33 cellular contexts compared by ENCODE assay signal in the genomic region with DNA sequence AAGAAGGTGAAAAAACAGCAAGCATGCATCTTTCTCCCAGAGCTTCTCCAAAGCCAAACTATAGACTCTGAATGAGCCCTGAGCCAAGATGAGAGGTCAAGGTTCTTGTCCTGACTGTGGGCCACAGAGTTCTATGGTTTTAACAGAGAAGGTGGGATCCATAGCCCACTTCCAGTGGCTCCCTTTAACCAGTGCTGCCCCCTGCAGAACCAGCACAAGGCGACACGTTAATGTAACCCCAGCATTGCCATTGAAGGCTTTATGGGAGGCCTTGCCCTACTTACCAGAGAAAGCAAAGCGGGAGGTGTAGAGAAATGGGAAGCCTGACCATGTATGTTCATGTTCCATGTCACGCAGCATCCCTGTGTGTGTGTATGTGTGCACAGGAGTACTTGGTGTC.
A peak's percentile ranks its signal among the peaks of the same experiment; 100 is the strongest.
DNase-seq lines count a peak whose midpoint lies in the region; ATAC-seq and TF ChIP-seq lines count a peak whose summit lies in the region.
"Had no signal": no experiment of that assay in that cellular context is flagged by ENCODE, and none has a peak within 500 bp of the region (broad histone marks: within the 10 kb centered on the region; RNA-seq: fewer than 3 reads in every experiment).

No MANE protein-coding gene starts in this region.

- H2AFZ ChIP-seq in HCT116 (ENCODE audit: low read depth, low read length, poor library complexity, severe bottlenecking): no peak overlapping the region

- no peak overlapping the region for H3K9ac ChIP-seq in HCT116 (ENCODE audit: low read length)
- H3K9ac ChIP-seq: KMS-11 had no signal

- RAD21 ChIA-PET in HCT116 (lab: Charles Lee; ENCODE audit: low non-redundant PET in 1 of 2, low total read pairs in 2 of 2, uncharacterized antibody in 2 of 2, unreplicated experiment in 2 of 2): no interaction called here

- H3K27me3 ChIP-seq in DOHH2 (ENCODE audit: control insufficient read depth, low read length): peaks cover 12% of the 10 kb centered on the region; the same call in 1 of the 2 replicates
- 0 out of 2 replicates have a peak, but pooled peaks cover 3% of the 10 kb centered on the region for H3K27me3 ChIP-seq in HCT116 (ENCODE audit: insufficient read depth, low read length)
- H3K27me3 ChIP-seq: colonic mucosa had no signal

- POLR2A ChIA-PET in HCT116 (lab: Charles Lee): no interaction called here

- peaks cover 0 to 4% (median 0%) of the 10 kb centered on the region in 5 experiments for H3K9me3 Mint-ChIP-seq in brain
- peaks cover 2% of the 10 kb centered on the region for H3K9me3 Mint-ChIP-seq in neural crest cell
- H3K9me3 Mint-ChIP-seq: activated B cell treated with CpG ODN at 0.5 μM for 24 hours; activated CD4-positive, alpha-beta T cell treated with anti-CD3 and anti-CD28 coated beads, Interleukin-2, amount 10 ng/mL, durations not matched to agents 7 days and 5 days; activated naive CD8-positive, alpha-beta T cell treated with anti-CD3 and anti-CD28 coated beads for 36 hours; activated T-cell treated with anti-CD3 and anti-CD28 coated beads, Interleukin-2, amount 50 U/mL, for 24 hours; CD8-positive, alpha-beta T cell had no signal

- no peak overlapping the region for H3K27ac ChIP-seq in DOHH2 (ENCODE audit: low read depth, low read length)
- no peak overlapping the region for H3K27ac ChIP-seq in HCT116 (ENCODE audit: low read depth, low read length)
- H3K27ac ChIP-seq: colonic mucosa, HL-60, KMS-11 had no signal

- H3K4me3 ChIP-seq in DOHH2 (ENCODE audit: low read length): no peak overlapping the region; the same call in none of the 2 replicates
- H3K4me3 ChIP-seq in HCT116 (replicated peaks in 1 of 2; ENCODE audit: low read depth in 1 of 2, low read length in 2 of 2): no peak overlapping the region
- H3K4me3 ChIP-seq: colonic mucosa, left ventricle myocardium inferior, smooth muscle cell had no signal

- peaks cover 3% of the 10 kb centered on the region for H3K27me3 Mint-ChIP-seq in brain
- H3K27me3 Mint-ChIP-seq in neural crest cell (ENCODE audit: low read depth): no peaks in the 10 kb centered on the region
- H3K27me3 Mint-ChIP-seq: activated naive CD8-positive, alpha-beta T cell treated with anti-CD3 and anti-CD28 coated beads for 36 hours; activated T-cell treated with anti-CD3 and anti-CD28 coated beads, Interleukin-2, amount 50 U/mL, for 24 hours; B cell had no signal

- H3K4me3 Mint-ChIP-seq in brain (no peak overlapping the region), neural crest cell (peak overlapping the region; percentile 11)
- H3K4me3 Mint-ChIP-seq: activated B cell treated with CpG ODN at 0.5 μM for 24 hours; activated CD4-positive, alpha-beta T cell treated with anti-CD3 and anti-CD28 coated beads, Interleukin-2, amount 10 ng/mL, durations not matched to agents 7 days and 5 days; activated naive CD8-positive, alpha-beta T cell treated with anti-CD3 and anti-CD28 coated beads for 36 hours; activated T-cell treated with anti-CD3 and anti-CD28 coated beads, Interleukin-2, amount 50 U/mL, for 24 hours; B cell; CD8-positive, alpha-beta T cell had no signal

- CTCF ChIA-PET in HCT116 (lab: Charles Lee): no interaction called here

- no peaks in the 10 kb centered on the region for H3K79me2 ChIP-seq in DOHH2 (ENCODE audit: control insufficient read depth, low read length)
- H3K79me2 ChIP-seq in HCT116 (ENCODE audit: insufficient read depth, low read length): no peaks in the 10 kb centered on the region

- H3K9me3 ChIP-seq in DOHH2 (ENCODE audit: control insufficient read depth, insufficient read depth, low read length): no peaks in the 10 kb centered on the region
- H3K9me3 ChIP-seq in HCT116 (ENCODE audit: control insufficient read depth in 1 of 2, insufficient read depth in 1 of 2, low read depth in 1 of 2, low read length in 2 of 2): no peaks in the 10 kb centered on the region
- H3K9me3 ChIP-seq: colonic mucosa, left ventricle myocardium inferior had no signal

- peaks cover 3% of the 10 kb centered on the region; the same call in 1 of the 2 replicates for H3F3A ChIP-seq in DOHH2 (ENCODE audit: control insufficient read depth, insufficient read depth)

- DNase-seq in HCT116 (ENCODE audit: low read depth, low spot score) (no peak), neural crest cell (ENCODE audit: low read depth, low spot score) (no peak), SKM-1 (lab: John Stamatoyannopoulos, UW; ENCODE audit: unreplicated experiment) (no peak), AG08396 (ENCODE audit: low spot score) (no peak), NCI-H510A (lab: John Stamatoyannopoulos, UW) (no peak)
- DNase-seq: activated B cell treated with CpG ODN at 0.5 μM for 24 hours; activated CD4-positive, alpha-beta T cell treated with anti-CD3 and anti-CD28 coated beads, Interleukin-2, amount 10 ng/mL, durations not matched to agents 7 days and 5 days; activated effector memory CD4-positive, alpha-beta T cell treated with anti-CD3 and anti-CD28 coated beads, Interleukin-2, amount 50 U/mL, for 16 hours; activated naive CD8-positive, alpha-beta T cell treated with anti-CD3 and anti-CD28 coated beads for 36 hours; activated T-cell treated with anti-CD3 and anti-CD28 coated beads, Interleukin-2, amount 50 U/mL, for 24 hours; anterior cingulate cortex; CD8-positive, alpha-beta T cell; colonic mucosa; effector CD8-positive, alpha-beta T cell; erythroblast; glutamatergic neuron; left ventricle myocardium inferior; mesendoderm; NCI-H1417; NCI-H2081; NCI-H2227 treated with DMSO at 0.1 percent for 48 hours; NCI-H69; posterior cingulate gyrus; right cardiac atrium; SIG-M5; stimulated activated CD4-positive, alpha-beta T cell treated with anti-CD3 and anti-CD28 coated beads, Interleukin-1b, Interleukin-23, amount 100 ng/mL, for 48 hours; stimulated activated naive CD4-positive, alpha-beta T cell treated with Interleukin-2 at 50 U/mL for 16 hours had no signal

- H3K4me1 ChIP-seq in DOHH2 (ENCODE audit: control insufficient read depth, low read length) (peaks cover 51% of the 10 kb centered on the region), HCT116 (ENCODE audit: control insufficient read depth in 1 of 2, insufficient read depth in 2 of 2, low read length in 2 of 2) (no peaks in the 10 kb centered on the region)
- H3K4me1 ChIP-seq: colonic mucosa had no signal

- TF ChIP-seq RAD21 in HCT116 (IDR thresholded peaks at IDR 0.05; ENCODE audit: low read depth): no peak

- peak; percentile 40 for TF ChIP-seq CTCF in DOHH2 (IDR thresholded peaks at IDR 0.05; ENCODE audit: low read depth, low read length, poor library complexity, severe bottlenecking)
- peak in 1 of 3 experiments; percentile 24; a peak in 1 of 6 replicates for TF ChIP-seq CTCF in HCT116 (IDR thresholded peaks at IDR 0.05 in 2 of 3, conservative IDR thresholded peaks at IDR 0.05 in 1 of 3; ENCODE audit: borderline replicate concordance in 1 of 3, insufficient read depth in 1 of 3, low read depth in 2 of 3, low read length in 2 of 3)
- peak in 1 of 2 experiments; percentile 24 for TF ChIP-seq CTCF in brain (conservative IDR thresholded peaks at IDR 0.05)
- TF ChIP-seq CTCF in neural crest cell (conservative IDR thresholded peaks at IDR 0.05): no peak

- H3K36me3 ChIP-seq in DOHH2 (ENCODE audit: control insufficient read depth, low read length) (no peaks in the 10 kb centered on the region), HCT116 (ENCODE audit: control insufficient read depth in 1 of 2, insufficient read depth in 2 of 2, low read length in 2 of 2) (no peaks in the 10 kb centered on the region)
- H3K36me3 ChIP-seq: colonic mucosa, left ventricle myocardium inferior had no signal

- H3K36me3 Mint-ChIP-seq in brain: peaks cover 15% of the 10 kb centered on the region
- peaks cover 5% of the 10 kb centered on the region for H3K36me3 Mint-ChIP-seq in neural crest cell (ENCODE audit: low read depth)
- H3K36me3 Mint-ChIP-seq: activated naive CD8-positive, alpha-beta T cell treated with anti-CD3 and anti-CD28 coated beads for 36 hours; CD8-positive, alpha-beta T cell had no signal

- peaks cover 86% of the 10 kb centered on the region for H3K4me1 Mint-ChIP-seq in brain
- peaks cover 73% of the 10 kb centered on the region for H3K4me1 Mint-ChIP-seq in neural crest cell

- ATAC-seq in HCT116: 0 out of 2 replicates have a peak, but pooled peaks have one; percentile 40
- ATAC-seq: CD8-positive, alpha-beta T cell; right cardiac atrium had no signal

- no peak for TF ChIP-seq POLR2A in HCT116 (IDR thresholded peaks at IDR 0.05; ENCODE audit: borderline replicate concordance, extremely low read depth, insufficient read depth, insufficient read length)

- H3K9me2 ChIP-seq in DOHH2 (replicated peaks; ENCODE audit: control insufficient read depth, low read length) (no peaks in the 10 kb centered on the region), HCT116 (ENCODE audit: insufficient read depth) (no peaks in the 10 kb centered on the region)

- intact Hi-C loops in HCT116 (cut with micrococcal nuclease): no loop called here

- BruUV-seq in HCT116 (replicated peaks; lab: Mats Ljungman, UMichigan): no TSS peak

- H3K27ac Mint-ChIP-seq in brain (peak overlapping the region in 3 of 5 experiments; percentile 3 to 36 (median 12)), neural crest cell (ENCODE audit: unreplicated experiment) (no peak overlapping the region)
- H3K27ac Mint-ChIP-seq: activated B cell treated with CpG ODN at 0.5 μM for 24 hours; activated CD4-positive, alpha-beta T cell treated with anti-CD3 and anti-CD28 coated beads, Interleukin-2, amount 10 ng/mL, durations not matched to agents 7 days and 5 days; activated naive CD8-positive, alpha-beta T cell treated with anti-CD3 and anti-CD28 coated beads for 36 hours; activated T-cell treated with anti-CD3 and anti-CD28 coated beads, Interleukin-2, amount 50 U/mL, for 24 hours; CD8-positive, alpha-beta T cell had no signal

- peak overlapping the region; percentile 40 for H3K4me2 ChIP-seq in DOHH2 (ENCODE audit: low read length)
- no peak overlapping the region for H3K4me2 ChIP-seq in HCT116 (ENCODE audit: low read length)
- H3K4me2 ChIP-seq: KMS-11, smooth muscle cell had no signal

- H4K20me1 ChIP-seq in DOHH2 (ENCODE audit: control insufficient read depth, insufficient read depth, low read depth, low read length) (no peaks in the 10 kb centered on the region), HCT116 (ENCODE audit: insufficient read depth) (no peaks in the 10 kb centered on the region)

TF ChIP-seq in HCT116, 20 proteins besides CTCF, POLR2A, EP300 and RAD21 (continues in another document):
- TF ChIP-seq TCF7L2 (IDR thresholded peaks at IDR 0.05; ENCODE audit: borderline replicate concordance, extremely low read depth, insufficient read depth, insufficient read length): no peak
- no peak for TF ChIP-seq ELF1 (IDR thresholded peaks at IDR 0.05; ENCODE audit: borderline replicate concordance, low read depth)
- no peak for TF ChIP-seq CBX3 (IDR thresholded peaks at IDR 0.05; ENCODE audit: low read depth)
- no peak for TF ChIP-seq JUND (IDR thresholded peaks at IDR 0.05)
- TF ChIP-seq, protein P1, sequence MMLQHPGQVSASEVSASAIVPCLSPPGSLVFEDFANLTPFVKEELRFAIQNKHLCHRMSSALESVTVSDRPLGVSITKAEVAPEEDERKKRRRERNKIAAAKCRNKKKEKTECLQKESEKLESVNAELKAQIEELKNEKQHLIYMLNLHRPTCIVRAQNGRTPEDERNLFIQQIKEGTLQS (IDR thresholded peaks at IDR 0.05): no peak
- no peak for TF ChIP-seq YY1 (IDR thresholded peaks at IDR 0.05; ENCODE audit: extremely low read depth, insufficient replicate concordance, low read depth, low read length)
